In the genomic region with DNA sequence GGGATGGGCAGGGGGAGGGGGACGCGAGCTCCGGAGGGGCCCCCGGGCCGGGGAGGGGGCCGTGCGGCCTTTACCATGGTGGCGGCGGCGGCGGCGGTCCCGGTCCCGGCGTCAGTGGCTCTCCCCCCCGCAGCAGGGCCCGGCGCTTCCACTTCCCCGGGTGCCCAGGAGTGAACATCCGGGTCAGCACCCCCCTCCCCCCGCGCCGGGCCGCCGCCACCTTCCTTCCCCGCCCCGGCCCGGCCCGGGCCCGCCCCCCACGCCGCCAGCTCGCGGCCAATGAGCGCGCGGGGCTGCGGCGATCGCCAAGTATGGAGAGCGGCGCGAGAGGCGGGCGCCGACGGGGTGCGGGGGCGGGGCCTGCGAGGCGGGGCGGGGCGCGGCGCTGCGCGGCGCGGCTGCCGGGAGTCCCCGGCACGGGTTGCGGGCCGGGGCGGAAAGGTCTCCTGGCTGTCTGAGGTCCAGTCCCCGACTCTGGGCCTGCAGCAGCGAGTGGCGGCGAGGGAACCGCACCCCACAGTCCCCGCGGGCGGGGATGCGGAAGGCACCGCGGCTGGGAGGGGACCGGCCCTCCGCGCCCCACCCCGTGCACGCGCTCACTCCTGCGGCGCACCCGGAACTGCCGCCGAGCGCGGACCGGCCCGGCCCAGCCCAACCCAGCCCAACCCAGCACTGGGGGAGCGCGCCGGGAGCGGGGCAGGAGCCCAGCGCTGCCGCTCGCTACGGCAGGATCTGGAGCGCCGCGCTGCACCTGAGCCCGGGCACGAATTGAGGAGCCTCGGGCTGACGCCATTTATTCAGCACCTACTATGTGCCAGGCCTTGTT, we compare ENCODE assay signal across 1 cellular context.
TF ChIP-seq lines count a peak whose summit lies in the region.

A gene (minus strand): TSS at position 178 of the 826 bp plus-strand sequence. CDS start 101 bp downstream, at position 77.

TF ChIP-seq in K562, 482 proteins besides CTCF, POLR2A, EP300 and RAD21 (continued from another document and continues in another):
- TF ChIP-seq, protein P1, sequence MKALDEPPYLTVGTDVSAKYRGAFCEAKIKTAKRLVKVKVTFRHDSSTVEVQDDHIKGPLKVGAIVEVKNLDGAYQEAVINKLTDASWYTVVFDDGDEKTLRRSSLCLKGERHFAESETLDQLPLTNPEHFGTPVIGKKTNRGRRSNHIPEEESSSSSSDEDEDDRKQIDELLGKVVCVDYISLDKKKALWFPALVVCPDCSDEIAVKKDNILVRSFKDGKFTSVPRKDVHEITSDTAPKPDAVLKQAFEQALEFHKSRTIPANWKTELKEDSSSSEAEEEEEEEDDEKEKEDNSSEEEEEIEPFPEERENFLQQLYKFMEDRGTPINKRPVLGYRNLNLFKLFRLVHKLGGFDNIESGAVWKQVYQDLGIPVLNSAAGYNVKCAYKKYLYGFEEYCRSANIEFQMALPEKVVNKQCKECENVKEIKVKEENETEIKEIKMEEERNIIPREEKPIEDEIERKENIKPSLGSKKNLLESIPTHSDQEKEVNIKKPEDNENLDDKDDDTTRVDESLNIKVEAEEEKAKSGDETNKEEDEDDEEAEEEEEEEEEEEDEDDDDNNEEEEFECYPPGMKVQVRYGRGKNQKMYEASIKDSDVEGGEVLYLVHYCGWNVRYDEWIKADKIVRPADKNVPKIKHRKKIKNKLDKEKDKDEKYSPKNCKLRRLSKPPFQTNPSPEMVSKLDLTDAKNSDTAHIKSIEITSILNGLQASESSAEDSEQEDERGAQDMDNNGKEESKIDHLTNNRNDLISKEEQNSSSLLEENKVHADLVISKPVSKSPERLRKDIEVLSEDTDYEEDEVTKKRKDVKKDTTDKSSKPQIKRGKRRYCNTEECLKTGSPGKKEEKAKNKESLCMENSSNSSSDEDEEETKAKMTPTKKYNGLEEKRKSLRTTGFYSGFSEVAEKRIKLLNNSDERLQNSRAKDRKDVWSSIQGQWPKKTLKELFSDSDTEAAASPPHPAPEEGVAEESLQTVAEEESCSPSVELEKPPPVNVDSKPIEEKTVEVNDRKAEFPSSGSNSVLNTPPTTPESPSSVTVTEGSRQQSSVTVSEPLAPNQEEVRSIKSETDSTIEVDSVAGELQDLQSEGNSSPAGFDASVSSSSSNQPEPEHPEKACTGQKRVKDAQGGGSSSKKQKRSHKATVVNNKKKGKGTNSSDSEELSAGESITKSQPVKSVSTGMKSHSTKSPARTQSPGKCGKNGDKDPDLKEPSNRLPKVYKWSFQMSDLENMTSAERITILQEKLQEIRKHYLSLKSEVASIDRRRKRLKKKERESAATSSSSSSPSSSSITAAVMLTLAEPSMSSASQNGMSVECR (CRISPR knock-in tag; IDR thresholded peaks at IDR 0.05): peak; percentile 94
- peak; percentile 73 for TF ChIP-seq PHF20 (IDR thresholded peaks at IDR 0.05; ENCODE audit: partially characterized antibody)
- TF ChIP-seq ZC3H4 (CRISPR knock-in tag; IDR thresholded peaks at IDR 0.05; ENCODE audit: borderline replicate concordance): no peak
- TF ChIP-seq ZNF41 (CRISPR knock-in tag; conservative IDR thresholded peaks at IDR 0.05): no peak
- 0 out of 2 replicates have a peak, but pooled peaks have one; percentile 18 for TF ChIP-seq FOXJ2 (tag; IDR thresholded peaks at IDR 0.05)
- peak; percentile 27; the same call in 1 of the 2 replicates for TF ChIP-seq HOXB6 (CRISPR knock-in tag; IDR thresholded peaks at IDR 0.05; ENCODE audit: borderline replicate concordance)
- peak; percentile 88; the same call in 1 of the 2 replicates for TF ChIP-seq CBX1 (IDR thresholded peaks at IDR 0.05; ENCODE audit: low read depth)
- peak; percentile 71; the same call in 1 of the 2 replicates for TF ChIP-seq HDAC8 (tag; IDR thresholded peaks at IDR 0.05)
- TF ChIP-seq, protein P2, sequence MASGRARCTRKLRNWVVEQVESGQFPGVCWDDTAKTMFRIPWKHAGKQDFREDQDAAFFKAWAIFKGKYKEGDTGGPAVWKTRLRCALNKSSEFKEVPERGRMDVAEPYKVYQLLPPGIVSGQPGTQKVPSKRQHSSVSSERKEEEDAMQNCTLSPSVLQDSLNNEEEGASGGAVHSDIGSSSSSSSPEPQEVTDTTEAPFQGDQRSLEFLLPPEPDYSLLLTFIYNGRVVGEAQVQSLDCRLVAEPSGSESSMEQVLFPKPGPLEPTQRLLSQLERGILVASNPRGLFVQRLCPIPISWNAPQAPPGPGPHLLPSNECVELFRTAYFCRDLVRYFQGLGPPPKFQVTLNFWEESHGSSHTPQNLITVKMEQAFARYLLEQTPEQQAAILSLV (tag; IDR thresholded peaks at IDR 0.05): no peak
- TF ChIP-seq SUPT5H (IDR thresholded peaks at IDR 0.05): peak; percentile 61
- TF ChIP-seq ZSCAN32 (CRISPR knock-in tag; IDR thresholded peaks at IDR 0.05): 0 out of 2 replicates have a peak, but pooled peaks have one; percentile 22
- peak; percentile 20 for TF ChIP-seq NFYB (IDR thresholded peaks at IDR 0.05; ENCODE audit: extremely low read depth, insufficient read length)
- peak; percentile 92 for TF ChIP-seq KLF1 (tag; IDR thresholded peaks at IDR 0.05)
- peak; percentile 91 for TF ChIP-seq NR2C1 (IDR thresholded peaks at IDR 0.05)
- peak; percentile 93 for TF ChIP-seq NR2C1 (tag; IDR thresholded peaks at IDR 0.05)
- TF ChIP-seq KHSRP (IDR thresholded peaks at IDR 0.05): no peak
- TF ChIP-seq ZKSCAN1 (IDR thresholded peaks at IDR 0.05; ENCODE audit: low read depth, low read length): peak; percentile 100
- TF ChIP-seq, protein P3, sequence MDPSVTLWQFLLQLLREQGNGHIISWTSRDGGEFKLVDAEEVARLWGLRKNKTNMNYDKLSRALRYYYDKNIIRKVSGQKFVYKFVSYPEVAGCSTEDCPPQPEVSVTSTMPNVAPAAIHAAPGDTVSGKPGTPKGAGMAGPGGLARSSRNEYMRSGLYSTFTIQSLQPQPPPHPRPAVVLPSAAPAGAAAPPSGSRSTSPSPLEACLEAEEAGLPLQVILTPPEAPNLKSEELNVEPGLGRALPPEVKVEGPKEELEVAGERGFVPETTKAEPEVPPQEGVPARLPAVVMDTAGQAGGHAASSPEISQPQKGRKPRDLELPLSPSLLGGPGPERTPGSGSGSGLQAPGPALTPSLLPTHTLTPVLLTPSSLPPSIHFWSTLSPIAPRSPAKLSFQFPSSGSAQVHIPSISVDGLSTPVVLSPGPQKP (CRISPR knock-in tag; IDR thresholded peaks at IDR 0.05): 0 out of 2 replicates have a peak, but pooled peaks have one; percentile 53
- TF ChIP-seq WHSC1 (IDR thresholded peaks at IDR 0.05; ENCODE audit: low read length): no peak
- no peak for TF ChIP-seq NUFIP1 (IDR thresholded peaks at IDR 0.05; ENCODE audit: partially characterized antibody)
- TF ChIP-seq ETV1 (tag; conservative IDR thresholded peaks at IDR 0.05; ENCODE audit: low read depth): peak; percentile 71; the same call in 1 of the 2 replicates
- peak; percentile 89 for TF ChIP-seq SMAD4 (CRISPR knock-in tag; conservative IDR thresholded peaks at IDR 0.05)
- TF ChIP-seq, protein P4, sequence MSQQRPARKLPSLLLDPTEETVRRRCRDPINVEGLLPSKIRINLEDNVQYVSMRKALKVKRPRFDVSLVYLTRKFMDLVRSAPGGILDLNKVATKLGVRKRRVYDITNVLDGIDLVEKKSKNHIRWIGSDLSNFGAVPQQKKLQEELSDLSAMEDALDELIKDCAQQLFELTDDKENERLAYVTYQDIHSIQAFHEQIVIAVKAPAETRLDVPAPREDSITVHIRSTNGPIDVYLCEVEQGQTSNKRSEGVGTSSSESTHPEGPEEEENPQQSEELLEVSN (IDR thresholded peaks at IDR 0.05; ENCODE audit: borderline replicate concordance in 1 of 2, extremely low read depth in 1 of 2, insufficient read depth in 1 of 2, insufficient read length in 1 of 2, low read depth in 1 of 2, low read length in 1 of 2, poor library complexity in 1 of 2, severe bottlenecking in 1 of 2): peak in 1 of 2 experiments; percentile 61
- TF ChIP-seq, protein P5, sequence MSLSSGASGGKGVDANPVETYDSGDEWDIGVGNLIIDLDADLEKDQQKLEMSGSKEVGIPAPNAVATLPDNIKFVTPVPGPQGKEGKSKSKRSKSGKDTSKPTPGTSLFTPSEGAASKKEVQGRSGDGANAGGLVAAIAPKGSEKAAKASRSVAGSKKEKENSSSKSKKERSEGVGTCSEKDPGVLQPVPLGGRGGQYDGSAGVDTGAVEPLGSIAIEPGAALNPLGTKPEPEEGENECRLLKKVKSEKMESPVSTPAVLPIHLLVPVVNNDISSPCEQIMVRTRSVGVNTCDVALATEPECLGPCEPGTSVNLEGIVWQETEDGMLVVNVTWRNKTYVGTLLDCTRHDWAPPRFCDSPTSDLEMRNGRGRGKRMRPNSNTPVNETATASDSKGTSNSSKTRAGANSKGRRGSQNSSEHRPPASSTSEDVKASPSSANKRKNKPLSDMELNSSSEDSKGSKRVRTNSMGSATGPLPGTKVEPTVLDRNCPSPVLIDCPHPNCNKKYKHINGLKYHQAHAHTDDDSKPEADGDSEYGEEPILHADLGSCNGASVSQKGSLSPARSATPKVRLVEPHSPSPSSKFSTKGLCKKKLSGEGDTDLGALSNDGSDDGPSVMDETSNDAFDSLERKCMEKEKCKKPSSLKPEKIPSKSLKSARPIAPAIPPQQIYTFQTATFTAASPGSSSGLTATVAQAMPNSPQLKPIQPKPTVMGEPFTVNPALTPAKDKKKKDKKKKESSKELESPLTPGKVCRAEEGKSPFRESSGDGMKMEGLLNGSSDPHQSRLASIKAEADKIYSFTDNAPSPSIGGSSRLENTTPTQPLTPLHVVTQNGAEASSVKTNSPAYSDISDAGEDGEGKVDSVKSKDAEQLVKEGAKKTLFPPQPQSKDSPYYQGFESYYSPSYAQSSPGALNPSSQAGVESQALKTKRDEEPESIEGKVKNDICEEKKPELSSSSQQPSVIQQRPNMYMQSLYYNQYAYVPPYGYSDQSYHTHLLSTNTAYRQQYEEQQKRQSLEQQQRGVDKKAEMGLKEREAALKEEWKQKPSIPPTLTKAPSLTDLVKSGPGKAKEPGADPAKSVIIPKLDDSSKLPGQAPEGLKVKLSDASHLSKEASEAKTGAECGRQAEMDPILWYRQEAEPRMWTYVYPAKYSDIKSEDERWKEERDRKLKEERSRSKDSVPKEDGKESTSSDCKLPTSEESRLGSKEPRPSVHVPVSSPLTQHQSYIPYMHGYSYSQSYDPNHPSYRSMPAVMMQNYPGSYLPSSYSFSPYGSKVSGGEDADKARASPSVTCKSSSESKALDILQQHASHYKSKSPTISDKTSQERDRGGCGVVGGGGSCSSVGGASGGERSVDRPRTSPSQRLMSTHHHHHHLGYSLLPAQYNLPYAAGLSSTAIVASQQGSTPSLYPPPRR (CRISPR knock-in tag; IDR thresholded peaks at IDR 0.05; ENCODE audit: borderline replicate concordance): peak; percentile 81; the same call in 1 of the 2 replicates
- peak; percentile 65 for TF ChIP-seq TAF1 (IDR thresholded peaks at IDR 0.05; ENCODE audit: control insufficient read depth, extremely low read depth, insufficient read depth, low read length, severe bottlenecking)
- TF ChIP-seq, protein P6, sequence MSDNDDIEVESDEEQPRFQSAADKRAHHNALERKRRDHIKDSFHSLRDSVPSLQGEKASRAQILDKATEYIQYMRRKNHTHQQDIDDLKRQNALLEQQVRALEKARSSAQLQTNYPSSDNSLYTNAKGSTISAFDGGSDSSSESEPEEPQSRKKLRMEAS (CRISPR knock-in tag; IDR thresholded peaks at IDR 0.05): peak; percentile 94
- 0 out of 2 replicates have a peak, but pooled peaks have one; percentile 6 for TF ChIP-seq ZNF830 (CRISPR knock-in tag; IDR thresholded peaks at IDR 0.05)
- TF ChIP-seq GATAD2A (IDR thresholded peaks at IDR 0.05): peak; percentile 81; the same call in 1 of the 2 replicates
- TF ChIP-seq SIN3B (IDR thresholded peaks at IDR 0.05; ENCODE audit: low read depth): peak; percentile 68
- TF ChIP-seq RNF2 (IDR thresholded peaks at IDR 0.05): peak; percentile 49; the same call in 1 of the 2 replicates
- no peak for TF ChIP-seq ZNF347 (CRISPR knock-in tag; IDR thresholded peaks at IDR 0.05; ENCODE audit: low read depth)
